Comparison of ENCODE assay signal across 24 cellular contexts in the genomic region with DNA sequence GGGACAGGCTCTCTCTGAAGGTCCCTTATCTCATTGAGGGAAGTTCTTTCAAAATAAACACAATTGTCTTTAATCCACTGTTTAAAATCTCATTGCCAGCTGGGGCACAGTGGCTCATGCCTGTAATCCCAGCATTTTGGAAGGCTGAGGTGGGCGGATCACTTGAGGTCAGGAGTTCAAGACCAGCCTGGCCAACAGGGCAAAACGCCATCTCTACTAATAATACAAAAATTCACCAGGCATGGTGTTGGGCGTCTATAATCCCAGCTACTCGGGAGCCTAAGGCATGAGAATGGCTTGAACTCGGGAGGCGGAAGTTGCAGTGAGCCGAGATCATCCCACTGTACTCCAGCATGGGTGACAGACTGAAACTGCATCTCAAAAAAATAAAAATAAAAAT. TPM values are rescaled to one million over a fixed set of nuclear protein-coding genes. Genes with fewer than 3 reads are reported as not detected.
A peak's percentile ranks its signal among the peaks of the same experiment; 100 is the strongest.
DNase-seq lines count a peak whose midpoint lies in the region; ATAC-seq, FAIRE-seq and TF ChIP-seq lines count a peak whose summit lies in the region.
"Had no signal": no experiment of that assay in that cellular context is flagged by ENCODE, and none has a peak within 500 bp of the region (broad histone marks: within the 10 kb centered on the region; RNA-seq: fewer than 3 reads in every experiment).

No MANE protein-coding gene starts in this region.

- H3K9me3 ChIP-seq in liver (ENCODE audit: control insufficient read depth in 4 of 4, low read length in 3 of 4) (no peaks in the 10 kb centered on the region), HepG2 (ENCODE audit: low read length) (no peaks in the 10 kb centered on the region), MG63 (no peaks in the 10 kb centered on the region)
- H3K9me3 ChIP-seq: SJCRH30 had no signal

- WGBS in liver, result 81% methylated on average over 7 of the region's 7 CpGs
- 58% methylated on average over 7 of the region's 7 CpGs for WGBS in HepG2 (ENCODE audit: low lambda C conversion rate)

- no peak overlapping the region for H3K9ac ChIP-seq in liver (ENCODE audit: low read depth in 1 of 2, low read length in 2 of 2)
- H3K9ac ChIP-seq in HepG2 (ENCODE audit: insufficient read depth, low read depth, low read length), result no peak overlapping the region
- H3K9ac ChIP-seq: BLaER1 treated with 17β-estradiol and CSF1 and Interleukin-3, amounts not matched to agents 10 nM and 100 nM had no signal

- no peaks in the 10 kb centered on the region for H3K27me3 Mint-ChIP-seq in activated T-helper 2 cell treated with anti-CD3 and anti-CD28 coated beads, Interferon-gamma antibody, Interleukin-2, Interleukin-4, amounts not matched to agents 10 μg/mL and 5 μg/mL and 100 μg/mL, durations not matched to agents 14 hours and 24 hours and 36 hours (ENCODE audit: low read depth)
- H3K27me3 Mint-ChIP-seq: CD8-positive, alpha-beta memory T cell had no signal

- H3K36me3 Mint-ChIP-seq in activated T-helper 2 cell treated with anti-CD3 and anti-CD28 coated beads, Interferon-gamma antibody, Interleukin-2, Interleukin-4, amounts not matched to agents 10 μg/mL and 5 μg/mL and 100 μg/mL, durations not matched to agents 14 hours and 24 hours and 36 hours (ENCODE audit: low read depth), result no peaks in the 10 kb centered on the region
- H3K36me3 Mint-ChIP-seq: CD8-positive, alpha-beta memory T cell had no signal

- H3K4me1 ChIP-seq in liver (ENCODE audit: control insufficient read depth in 4 of 4, insufficient read depth in 4 of 4, low read length in 3 of 4) (no peaks in the 10 kb centered on the region), HepG2 (ENCODE audit: insufficient read depth, low read length) (no peaks in the 10 kb centered on the region)
- H3K4me1 ChIP-seq: SJCRH30 had no signal

- no peak for TF ChIP-seq CTCF in liver (IDR thresholded peaks at IDR 0.05; ENCODE audit: low read depth, low read length, missing input control)
- TF ChIP-seq CTCF in HepG2 (CRISPR knock-in tag; IDR thresholded peaks at IDR 0.05), result no peak

- intact Hi-C loops in HepG2 (cut with micrococcal nuclease; ENCODE audit: unreplicated experiment), result no loop called here
- intact Hi-C loops in activated T-helper 2 cell treated with anti-CD3 and anti-CD28 coated beads, Interferon-gamma antibody, Interleukin-2, Interleukin-4, amounts not matched to agents 10 μg/mL and 5 μg/mL and 100 μg/mL, durations not matched to agents 14 hours and 24 hours and 36 hours (cut with micrococcal nuclease), result no loop called here

- POLR2A ChIA-PET in HepG2 (lab: Yijun Ruan, JAX), result no interaction called here

- peaks cover 41% of the 10 kb centered on the region for H3K4me1 Mint-ChIP-seq in activated T-helper 2 cell treated with anti-CD3 and anti-CD28 coated beads, Interferon-gamma antibody, Interleukin-2, Interleukin-4, amounts not matched to agents 10 μg/mL and 5 μg/mL and 100 μg/mL, durations not matched to agents 14 hours and 24 hours and 36 hours (ENCODE audit: low read depth)

- H3K36me3 ChIP-seq in liver (ENCODE audit: control insufficient read depth in 4 of 4, insufficient read depth in 3 of 4, low read depth in 1 of 4, low read length in 3 of 4), result no peaks in the 10 kb centered on the region
- H3K36me3 ChIP-seq in HepG2 (replicated peaks in 1 of 2; ENCODE audit: control insufficient read depth in 1 of 2, insufficient read depth in 2 of 2, low read length in 2 of 2), result no peaks in the 10 kb centered on the region
- no peaks in the 10 kb centered on the region for H3K36me3 ChIP-seq in MG63
- H3K36me3 ChIP-seq: BLaER1 treated with 17β-estradiol and CSF1 and Interleukin-3, amounts not matched to agents 10 nM and 100 nM; SJCRH30 had no signal

- H3K4me3 ChIP-seq in liver (ENCODE audit: low read depth in 1 of 3, low read length in 3 of 3) (no peak overlapping the region), HepG2 (replicated peaks in 1 of 3; ENCODE audit: insufficient read depth in 1 of 3, low read depth in 2 of 3, low read length in 3 of 3) (no peak overlapping the region), MG63 (no peak overlapping the region)
- H3K4me3 ChIP-seq: BLaER1 treated with 17β-estradiol and CSF1 and Interleukin-3, amounts not matched to agents 10 nM and 100 nM; GM12878; K562; SJCRH30 had no signal

- no peak overlapping the region for H3K27ac Mint-ChIP-seq in activated T-helper 2 cell treated with anti-CD3 and anti-CD28 coated beads, Interferon-gamma antibody, Interleukin-2, Interleukin-4, amounts not matched to agents 10 μg/mL and 5 μg/mL and 100 μg/mL, durations not matched to agents 14 hours and 24 hours and 36 hours

- FAIRE-seq in HepG2 (lab: Jason Lieb, UNC) (no peak), GM12891 (lab: Jason Lieb, UNC) (no peak)
- FAIRE-seq: GM12878, H54, K562, RCC 7860 had no signal

- no peak for TF ChIP-seq EP300 in HepG2 (IDR thresholded peaks at IDR 0.05; ENCODE audit: low read depth in 2 of 2, low read length in 2 of 2)
- TF ChIP-seq EP300 in HepG2 (CRISPR knock-in tag; IDR thresholded peaks at IDR 0.05; ENCODE audit: borderline replicate concordance), result no peak

- no peaks in the 10 kb centered on the region for H3K79me2 ChIP-seq in HepG2 (ENCODE audit: insufficient read depth, low read length)

- BruUV-seq in HepG2 (replicated peaks; lab: Mats Ljungman, UMichigan), result no TSS peak

- no peak for ATAC-seq in HepG2
- ATAC-seq in left lobe of liver, result peak; percentile 46
- no peak for ATAC-seq in HG03457 (IDR thresholded peaks at IDR 0.05; ENCODE audit: unreplicated experiment)
- ATAC-seq: GM12878, K562, SK-N-SH treated with all-trans-retinoic acid at 6 μM for 48 hours had no signal

- H2AFZ ChIP-seq in HepG2 (ENCODE audit: low read length), result no peak overlapping the region

- no peaks in the 10 kb centered on the region for H4K20me1 ChIP-seq in HepG2 (ENCODE audit: insufficient read depth, low read length)
- H4K20me1 ChIP-seq: BLaER1 treated with 17β-estradiol and CSF1 and Interleukin-3, amounts not matched to agents 10 nM and 100 nM had no signal

- no peak overlapping the region for H3K4me3 Mint-ChIP-seq in activated T-helper 2 cell treated with anti-CD3 and anti-CD28 coated beads, Interferon-gamma antibody, Interleukin-2, Interleukin-4, amounts not matched to agents 10 μg/mL and 5 μg/mL and 100 μg/mL, durations not matched to agents 14 hours and 24 hours and 36 hours (ENCODE audit: low read depth)
- H3K4me3 Mint-ChIP-seq: CD8-positive, alpha-beta memory T cell had no signal

- CTCF ChIA-PET in HepG2 (lab: Yijun Ruan, JAX; ENCODE audit: low intra/inter-chr PET ratio, low total read pairs), result no interaction called here

- H3K27me3 ChIP-seq in liver (ENCODE audit: control insufficient read depth in 4 of 4, insufficient read depth in 4 of 4, low read length in 3 of 4), result no peaks in the 10 kb centered on the region
- H3K27me3 ChIP-seq in HepG2 (ENCODE audit: control insufficient read depth in 1 of 2, insufficient read depth in 2 of 2, low read length in 2 of 2), result no peaks in the 10 kb centered on the region; a peak in 1 of 5 replicates
- no peaks in the 10 kb centered on the region for H3K27me3 ChIP-seq in MG63
- H3K27me3 ChIP-seq: BLaER1 treated with 17β-estradiol and CSF1 and Interleukin-3, amounts not matched to agents 10 nM and 100 nM; SJCRH30 had no signal

- DNase-seq in HepG2 (ENCODE audit: low spot score) (no peak), MG63 (peak; percentile 89), left lobe of liver (ENCODE audit: low spot score) (no peak), GM12891 (ENCODE audit: insufficient read length, low spot score) (no peak)
- no peak for DNase-seq in activated T-helper 2 cell treated with anti-CD3 and anti-CD28 coated beads, Interferon-gamma antibody, Interleukin-2, Interleukin-4, amounts not matched to agents 10 μg/mL and 5 μg/mL and 100 μg/mL, durations not matched to agents 14 hours and 24 hours and 36 hours (ENCODE audit: low spot score)
- DNase-seq: AML-193; CD8-positive, alpha-beta memory T cell; DMS 273 treated with DMSO at 0.1 percent for 48 hours; DMS79; EL; GDM1; NCI-H1105; NCI-H1436 treated with DMSO at 0.1 percent for 48 hours; NCI-H187 treated with DMSO at 0.1 percent for 48 hours; NCI-H748 treated with DMSO at 0.1 percent for 48 hours; SJCRH30 had no signal

- TF ChIP-seq RAD21 in liver (IDR thresholded peaks at IDR 0.05) (no peak), HepG2 (CRISPR knock-in tag; IDR thresholded peaks at IDR 0.05) (no peak)

- H3K9me3 Mint-ChIP-seq in activated T-helper 2 cell treated with anti-CD3 and anti-CD28 coated beads, Interferon-gamma antibody, Interleukin-2, Interleukin-4, amounts not matched to agents 10 μg/mL and 5 μg/mL and 100 μg/mL, durations not matched to agents 14 hours and 24 hours and 36 hours, result no peaks in the 10 kb centered on the region
- H3K9me3 Mint-ChIP-seq: CD8-positive, alpha-beta memory T cell had no signal

- in situ Hi-C loops in HepG2 (cut with HindIII; ENCODE audit: extremely low pct_ligation_motif_present, low pct_unique_long_range_greater_than_20kb), result no loop called here

- H3K4me2 ChIP-seq in HepG2 (ENCODE audit: low read depth, low read length), result no peak overlapping the region
- H3K4me2 ChIP-seq: BLaER1 treated with 17β-estradiol and CSF1 and Interleukin-3, amounts not matched to agents 10 nM and 100 nM had no signal

- TF ChIP-seq POLR2A in HepG2 (IDR thresholded peaks at IDR 0.05; ENCODE audit: insufficient read depth in 1 of 2, low read depth in 2 of 2, low read length in 2 of 2), result no peak
- no peak for TF ChIP-seq POLR2A in GM12891 (IDR thresholded peaks at IDR 0.05; ENCODE audit: low read depth, low read length)

- H3K27ac ChIP-seq in liver (ENCODE audit: low read depth in 1 of 2, low read length in 2 of 2), result no peak overlapping the region
- no peak overlapping the region for H3K27ac ChIP-seq in HepG2 (ENCODE audit: extremely low read length, insufficient read depth, low read length)
- H3K27ac ChIP-seq: BLaER1 treated with 17β-estradiol and CSF1 and Interleukin-3, amounts not matched to agents 10 nM and 100 nM; SJCRH30 had no signal

RNA-seq across cellular contexts. Expression of gene NDFIP1, which starts 8.3 kb away (rescaled TPM):
- total RNA-seq in liver (10 to 100 TPM; 50.2 to 68.1 TPM), HepG2 (2016; rRNA removed; fragmentation: Illumina TruSeq; extraction: Trizol) (11.9 and 15.7 TPM in 2 replicates), left lobe of liver (46.7 TPM)
- polyA plus RNA-seq in liver (10 to 100 TPM; 43.5 to 63.9 TPM), HepG2 (2011; rRNA removed) (9.5 and 12.4 TPM in 2 replicates)
- 3.2 and 4.3 TPM in 2 replicates for total RNA-seq in HepG2 (2016; cell fraction: cytosol; rRNA removed; fragmentation: Illumina TruSeq; extraction: Trizol; ENCODE audit: low read depth)
- total RNA-seq in HepG2 (2016; cell fraction: insoluble cytoplasmic fraction; rRNA removed; fragmentation: Illumina TruSeq; extraction: Trizol), result 11.6 and 16.8 TPM in 2 replicates
- 7.2 and 8.1 TPM in 2 replicates for total RNA-seq in HepG2 (2016; cell fraction: membrane; rRNA removed; fragmentation: Illumina TruSeq; extraction: Trizol)
- 14.9 and 18.8 TPM in 2 replicates for total RNA-seq in HepG2 (2016; cell fraction: nucleus; rRNA removed; fragmentation: Illumina TruSeq; extraction: Trizol)
- 9.0 and 9.5 TPM in 2 replicates for polyA plus RNA-seq in HepG2 (2011; cell fraction: cytosol; rRNA removed)
- polyA plus RNA-seq in HepG2 (2011; cell fraction: nucleus; rRNA removed), result 4.3 and 4.9 TPM in 2 replicates
- 19.8 and 22.3 TPM in 2 replicates for polyA plus RNA-seq in HepG2 (2012)
- 3.2 TPM in 2 replicates for polyA plus RNA-seq in HepG2 (2016; cell fraction: cytosol; fragmentation: Illumina TruSeq; extraction: Trizol; ENCODE audit: low read depth)
- 16.7 and 17.6 TPM in 2 replicates for polyA plus RNA-seq in HepG2 (2016; cell fraction: insoluble cytoplasmic fraction; fragmentation: Illumina TruSeq; extraction: Trizol; ENCODE audit: low read depth)
- polyA plus RNA-seq in HepG2 (2016; cell fraction: membrane; fragmentation: Illumina TruSeq; extraction: Trizol; ENCODE audit: low read depth), result 6.9 and 7.0 TPM in 2 replicates
- 25.9 and 28.4 TPM in 2 replicates for polyA plus RNA-seq in HepG2 (2016; cell fraction: nucleus; fragmentation: Illumina TruSeq; extraction: Trizol; ENCODE audit: insufficient read depth, low read depth)
- 9.6 and 10.1 TPM in 2 replicates for polyA minus RNA-seq in HepG2 (2011; rRNA and poly(A)+ RNA removed; ENCODE audit: low replicate concordance)
- polyA minus RNA-seq in HepG2 (2011; cell fraction: cytosol; rRNA and poly(A)+ RNA removed), result 15.8 and 18.5 TPM in 2 replicates
- 14.2 and 14.9 TPM in 2 replicates for polyA minus RNA-seq in HepG2 (2011; cell fraction: nucleus; rRNA and poly(A)+ RNA removed)
- total RNA-seq in MG63 (2014; rRNA removed; shearing (Covaris generic); ENCODE audit: low replicate concordance), result 53.4 and 113 TPM in 2 replicates
- polyA plus RNA-seq in GM12891 (2012; ENCODE audit: low read depth, missing spikeins), result 0.99 TPM
- 118 and 121 TPM in 2 replicates for total RNA-seq in activated T-helper 2 cell treated with anti-CD3 and anti-CD28 coated beads, Interferon-gamma antibody, Interleukin-2, Interleukin-4, amounts not matched to agents 10 μg/mL and 5 μg/mL and 100 μg/mL, durations not matched to agents 14 hours and 24 hours and 36 hours
